ENCODE assay signal across 1 cellular context in genomic region chr22:44190381-44190976, GRCh38.
TF ChIP-seq lines count a peak whose summit lies in the region.

No MANE protein-coding gene starts in this region.

TF ChIP-seq in GM23338, 12 proteins besides CTCF, POLR2A, EP300 and RAD21 (continued from another document):
- TF ChIP-seq ZNF462 (CRISPR knock-in tag; IDR thresholded peaks at IDR 0.05) (no peak), ZNF331 (CRISPR knock-in tag; IDR thresholded peaks at IDR 0.05; ENCODE audit: low read depth) (no peak), JUNB (IDR thresholded peaks at IDR 0.05; ENCODE audit: unreplicated experiment) (no peak), POLR2AphosphoS5 (IDR thresholded peaks at IDR 0.05; ENCODE audit: low read depth) (no peak), CREB1 (CRISPR knock-in tag; IDR thresholded peaks at IDR 0.05; ENCODE audit: low read depth) (no peak)
